In the genomic region with DNA sequence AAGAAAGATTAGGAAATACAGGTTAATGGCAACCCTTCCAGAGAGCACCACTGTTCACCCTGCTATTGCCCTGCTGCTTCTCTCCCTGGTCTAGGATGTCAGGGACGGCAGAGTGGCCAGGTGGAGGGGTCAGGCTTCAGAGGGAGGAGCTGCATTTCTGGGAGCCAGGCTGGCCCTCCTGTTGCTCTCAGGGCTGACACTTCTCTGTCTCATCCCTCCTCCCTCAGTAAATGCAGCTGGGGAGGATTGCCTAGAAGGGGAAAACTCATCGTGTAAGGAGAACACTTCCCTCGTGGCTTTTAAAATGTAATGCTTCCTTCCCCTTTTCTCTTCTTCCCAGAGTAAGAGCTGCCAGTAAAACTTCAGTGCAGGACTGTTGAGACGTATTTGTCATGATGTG, we compare ENCODE assay signal across 14 cellular contexts. TPM values are rescaled to one million over a fixed set of nuclear protein-coding genes. Genes with fewer than 3 reads are reported as not detected.
A peak's percentile ranks its signal among the peaks of the same experiment; 100 is the strongest.
DNase-seq lines count a peak whose midpoint lies in the region; ATAC-seq and TF ChIP-seq lines count a peak whose summit lies in the region.
"Had no signal": no experiment of that assay in that cellular context is flagged by ENCODE, and none has a peak within 500 bp of the region (broad histone marks: within the 10 kb centered on the region; RNA-seq: fewer than 3 reads in every experiment).

No MANE protein-coding gene starts in this region.

- H3K4me1 ChIP-seq in left lung: peaks cover 51 to 97% of the 10 kb centered on the region in 2 donors
- H3K4me1 ChIP-seq in stomach: peaks cover 76 to 100% (median 88%) of the 10 kb centered on the region in 4 donors

- no peak for TF ChIP-seq EP300 in stomach (IDR thresholded peaks at IDR 0.05)

- intact Hi-C loops in left lung (cut with DNase I) (no loop called here), stomach (cut with DNase I; ENCODE audit: low total_unique reads) (no loop called here)

- H3K4me3 ChIP-seq in left lung (no peak overlapping the region), stomach (no peak overlapping the region)
- H3K4me3 ChIP-seq: colonic mucosa had no signal

- peaks cover 93% of the 10 kb centered on the region for H3K4me1 Mint-ChIP-seq in activated naive CD4-positive, alpha-beta T cell treated with anti-CD3 and anti-CD28 coated beads, Interleukin-2, amount 10 ng/mL, durations not matched to agents 7 days and 5 days
- peaks cover 74% of the 10 kb centered on the region for H3K4me1 Mint-ChIP-seq in T-helper 17 cell

- H3K9me3 ChIP-seq in T-helper 17 cell (ENCODE audit: control insufficient read depth, low read length, poor library complexity, severe bottlenecking) (no peaks in the 10 kb centered on the region), left lung (no peaks in the 10 kb centered on the region), stomach (no peaks in the 10 kb centered on the region)
- H3K9me3 ChIP-seq: colonic mucosa had no signal

- CTCF ChIA-PET in activated naive CD4-positive, alpha-beta T cell treated with anti-CD3 and anti-CD28 coated beads, Interleukin-2, amount 10 ng/mL, durations not matched to agents 7 days and 5 days (lab: Charles Lee): interaction anchor here (1.2 kb wide), 1 partner anchor 10 kb away, joined by 3 read pairs; no protein-coding TSS in a partner anchor

- WGBS in stomach, 5 donors: 43 to 68% (median 55%) methylated on average over 4 of the region's 4 CpGs

- H3K27ac ChIP-seq in left lung: peak overlapping the region; percentile 15 to 75
- H3K27ac ChIP-seq in stomach: peak overlapping the region in 3 of 5 donors; percentile 2 to 64 (median 28)
- H3K27ac ChIP-seq: colonic mucosa had no signal

- H3K36me3 ChIP-seq in left lung: no peaks in the 10 kb centered on the region
- no peaks in the 10 kb centered on the region for H3K36me3 ChIP-seq in stomach
- H3K36me3 ChIP-seq: colonic mucosa had no signal

- no peak for TF ChIP-seq CTCF in left lung (IDR thresholded peaks at IDR 0.05)
- no peak for TF ChIP-seq CTCF in stomach (IDR thresholded peaks at IDR 0.05)

- no peaks in the 10 kb centered on the region for H3K9me3 Mint-ChIP-seq in activated naive CD4-positive, alpha-beta T cell treated with anti-CD3 and anti-CD28 coated beads, Interleukin-2, amount 10 ng/mL, durations not matched to agents 7 days and 5 days

- H3K36me3 Mint-ChIP-seq in activated naive CD4-positive, alpha-beta T cell treated with anti-CD3 and anti-CD28 coated beads, Interleukin-2, amount 10 ng/mL, durations not matched to agents 7 days and 5 days: peaks cover 15% of the 10 kb centered on the region
- H3K36me3 Mint-ChIP-seq in T-helper 17 cell (ENCODE audit: low read depth): peaks cover 5% of the 10 kb centered on the region

- no peak for DNase-seq in activated naive CD4-positive, alpha-beta T cell treated with anti-CD3 and anti-CD28 coated beads, Interleukin-2, amount 10 ng/mL, durations not matched to agents 7 days and 5 days
- DNase-seq in activated naive CD4-positive, alpha-beta T cell treated with anti-CD3 and anti-CD28 coated beads, Interleukin-2, amount 50 U/mL, for 16 hours: no peak
- no peak for DNase-seq in T-helper 17 cell
- DNase-seq in left lung: no peak
- no peak for DNase-seq in stomach
- no peak for DNase-seq in cortex of kidney (lab: John Stamatoyannopoulos, UW)
- DNase-seq: activated effector memory CD4-positive, alpha-beta T cell treated with anti-CD3 and anti-CD28 coated beads, Interleukin-2, amount 50 U/mL, for 16 hours; colonic mucosa; NCI-H774; stimulated activated naive CD8-positive, alpha-beta T cell treated with anti-CD3 and anti-CD28 coated beads, Interleukin-15, Interleukin-2, amounts not matched to agents 100 U/mL and 50 U/mL, for 24 hours; T1000 had no signal

- no peak overlapping the region for H3K4me3 Mint-ChIP-seq in activated naive CD4-positive, alpha-beta T cell treated with anti-CD3 and anti-CD28 coated beads, Interleukin-2, amount 10 ng/mL, durations not matched to agents 7 days and 5 days
- peak overlapping the region; percentile 28 for H3K4me3 Mint-ChIP-seq in T-helper 17 cell

- ATAC-seq in T-helper 17 cell (no peak), left lung (peak; percentile 8), HG03565 (IDR thresholded peaks at IDR 0.05; ENCODE audit: unreplicated experiment) (no peak), GM21723 (IDR thresholded peaks at IDR 0.05; ENCODE audit: unreplicated experiment) (no peak)
- ATAC-seq: stimulated activated naive CD8-positive, alpha-beta T cell treated with anti-CD3 and anti-CD28 coated beads, Interleukin-15, Interleukin-2, amounts not matched to agents 100 U/mL and 50 U/mL, for 24 hours had no signal

- no peaks in the 10 kb centered on the region for H3K27me3 ChIP-seq in left lung
- H3K27me3 ChIP-seq in stomach: no peaks in the 10 kb centered on the region
- H3K27me3 ChIP-seq: colonic mucosa had no signal

- TF ChIP-seq POLR2A in stomach (IDR thresholded peaks at IDR 0.05): no peak

- peak overlapping the region; percentile 29 for H3K27ac Mint-ChIP-seq in activated naive CD4-positive, alpha-beta T cell treated with anti-CD3 and anti-CD28 coated beads, Interleukin-2, amount 10 ng/mL, durations not matched to agents 7 days and 5 days
- peak overlapping the region; percentile 63 for H3K27ac Mint-ChIP-seq in T-helper 17 cell

- H3K27me3 Mint-ChIP-seq in activated naive CD4-positive, alpha-beta T cell treated with anti-CD3 and anti-CD28 coated beads, Interleukin-2, amount 10 ng/mL, durations not matched to agents 7 days and 5 days: no peaks in the 10 kb centered on the region
- H3K27me3 Mint-ChIP-seq in T-helper 17 cell: no peaks in the 10 kb centered on the region

RNA-seq across cellular contexts. Expression of a gene that starts 20.8 kb away (rescaled TPM):
- total RNA-seq in T-helper 17 cell (100 to 1,000 TPM in 1 of 2 donors, 10 to 100 TPM in 1; 94.7 to 101 TPM), left lung (10 to 100 TPM; 63.8 to 77.4 TPM), stomach (10 to 100 TPM; 23.7 to 39.0 (median 31.9) TPM)
- polyA plus RNA-seq in stomach: 10 to 100 TPM in 1 of 3 donors, 1 to 10 TPM in 2; 4.9 to 10.3 (median 7.0) TPM

RNA-seq across cellular contexts. Expression of a gene that starts 57.5 kb away (rescaled TPM):
- total RNA-seq in T-helper 17 cell (not detected), left lung (not detected), stomach (under 1 TPM in 1 of 5 donors, not detected in 4; 0.18 TPM)
- polyA plus RNA-seq in stomach: under 1 TPM in 2 of 3 donors, not detected in 1; 0.03 to 0.25 TPM
- total RNA-seq: colonic mucosa, mononuclear cell had no signal
